12 cellular contexts compared by ENCODE assay signal in genomic region chr12:96501908-96502307, GRCh38. TPM values are rescaled to one million over a fixed set of nuclear protein-coding genes. Genes with fewer than 3 reads are reported as not detected.
DNase-seq lines count a peak whose midpoint lies in the region; ATAC-seq, FAIRE-seq and TF ChIP-seq lines count a peak whose summit lies in the region.
"Had no signal": no experiment of that assay in that cellular context is flagged by ENCODE, and none has a peak within 500 bp of the region (broad histone marks: within the 10 kb centered on the region; RNA-seq: fewer than 3 reads in every experiment).

No MANE protein-coding gene starts in this region.

- H3K4me1 ChIP-seq in astrocyte (ENCODE audit: insufficient read depth, low read length): peaks cover 10% of the 10 kb centered on the region
- H3K4me1 ChIP-seq in pancreas: peaks cover 0 to 6% (median 0%) of the 10 kb centered on the region in 3 donors

- H3K27me3 ChIP-seq in astrocyte (ENCODE audit: insufficient read depth, low read length) (no peaks in the 10 kb centered on the region), pancreas (no peaks in the 10 kb centered on the region)

- peaks cover 26% of the 10 kb centered on the region for H3K4me1 Mint-ChIP-seq in astrocyte (ENCODE audit: low read depth, unreplicated experiment)
- no peaks in the 10 kb centered on the region for H3K4me1 Mint-ChIP-seq in nephron

- no peak overlapping the region for H2AFZ ChIP-seq in astrocyte (ENCODE audit: low read depth, low read length)

- peak overlapping the region; percentile 12 for H3K4me2 ChIP-seq in astrocyte (ENCODE audit: low read length)

- H3K27ac ChIP-seq in astrocyte (ENCODE audit: low read depth, low read length): peak overlapping the region; percentile 46
- no peak overlapping the region for H3K27ac ChIP-seq in pancreas

- H3K9me3 Mint-ChIP-seq in astrocyte (ENCODE audit: unreplicated experiment) (no peaks in the 10 kb centered on the region), nephron (no peaks in the 10 kb centered on the region)

- intact Hi-C loops in pancreas (cut with DNase I): no loop called here

- H3K36me3 ChIP-seq in astrocyte (ENCODE audit: insufficient read depth, low read length) (no peaks in the 10 kb centered on the region), pancreas (no peaks in the 10 kb centered on the region)

- FAIRE-seq in astrocyte (lab: Jason Lieb, UNC) (no peak), pancreas (lab: Jason Lieb, UNC) (no peak)
- FAIRE-seq: G401.6, small intestine had no signal

- H3K79me2 ChIP-seq in astrocyte (ENCODE audit: insufficient read depth, low read length): no peaks in the 10 kb centered on the region

- H3K27ac Mint-ChIP-seq in astrocyte (ENCODE audit: unreplicated experiment) (peak overlapping the region; percentile 92), nephron (peak overlapping the region in 2 of 3 experiments; percentile 73 to 74)

- H3K27me3 Mint-ChIP-seq in astrocyte (ENCODE audit: low read depth, unreplicated experiment) (no peaks in the 10 kb centered on the region), nephron (ENCODE audit: low read depth) (no peaks in the 10 kb centered on the region)

- H3K9me3 ChIP-seq in astrocyte (ENCODE audit: insufficient read depth, low read depth, low read length) (no peaks in the 10 kb centered on the region), pancreas (no peaks in the 10 kb centered on the region)

- H3K4me3 ChIP-seq in astrocyte (ENCODE audit: insufficient read depth, low read depth, low read length) (no peak overlapping the region), pancreas (no peak overlapping the region)

- H3K9ac ChIP-seq in astrocyte (ENCODE audit: low read length): no peak overlapping the region

- DNase-seq in astrocyte (ENCODE audit: low read depth) (no peak), iPS-NIHi7 (ENCODE audit: extremely low spot score) (no peak), DMS79 (lab: John Stamatoyannopoulos, UW) (no peak), HuH-7.5 (ENCODE audit: low spot score) (no peak), pancreas (no peak)
- DNase-seq: activated CD4-positive, alpha-beta T cell treated with anti-CD3 and anti-CD28 coated beads, Interleukin-2, amount 50 U/mL, for 4 hours; NCI-H526; small intestine had no signal

- peak; percentile 19 for ATAC-seq in GM18498 (IDR thresholded peaks at IDR 0.05; ENCODE audit: unreplicated experiment)
- peak; percentile 20 for ATAC-seq in HG02885 (IDR thresholded peaks at IDR 0.05; ENCODE audit: poor library complexity, unreplicated experiment)
- no peak for ATAC-seq in pancreas

- no peaks in the 10 kb centered on the region for H4K20me1 ChIP-seq in astrocyte (ENCODE audit: insufficient read depth, low read length)

- TF ChIP-seq CTCF in astrocyte (IDR thresholded peaks at IDR 0.05; ENCODE audit: insufficient read depth, low read depth, low read length) (no peak), nephron (IDR thresholded peaks at IDR 0.05; ENCODE audit: unreplicated experiment in 3 of 3) (no peak), pancreas (IDR thresholded peaks at IDR 0.05) (no peak)

- H3K4me3 Mint-ChIP-seq in astrocyte (ENCODE audit: unreplicated experiment) (no peak overlapping the region), nephron (no peak overlapping the region)

- H3K36me3 Mint-ChIP-seq in astrocyte (ENCODE audit: low read depth, unreplicated experiment) (no peaks in the 10 kb centered on the region), nephron (ENCODE audit: low read depth) (no peaks in the 10 kb centered on the region)

RNA-seq across cellular contexts. Expression of gene CFAP54, which starts 12.5 kb away (rescaled TPM):
- total RNA-seq in astrocyte: 0.62 and 1.1 TPM in 2 replicates
- under 1 TPM; 0.03 to 0.21 (median 0.14) TPM for total RNA-seq in pancreas
- polyA plus RNA-seq in pancreas: under 1 TPM; 0.02 to 0.04 TPM

Comparison
In these comparisons a context has a peak if more than half of its experiments do, and no peak if none do; other contexts are left out.
1. ATAC-seq: peak in GM18498 (single experiment) and HG02885 (single experiment); none in pancreas (0 of 4).